20 cellular contexts compared by ENCODE assay signal in the genomic region with DNA sequence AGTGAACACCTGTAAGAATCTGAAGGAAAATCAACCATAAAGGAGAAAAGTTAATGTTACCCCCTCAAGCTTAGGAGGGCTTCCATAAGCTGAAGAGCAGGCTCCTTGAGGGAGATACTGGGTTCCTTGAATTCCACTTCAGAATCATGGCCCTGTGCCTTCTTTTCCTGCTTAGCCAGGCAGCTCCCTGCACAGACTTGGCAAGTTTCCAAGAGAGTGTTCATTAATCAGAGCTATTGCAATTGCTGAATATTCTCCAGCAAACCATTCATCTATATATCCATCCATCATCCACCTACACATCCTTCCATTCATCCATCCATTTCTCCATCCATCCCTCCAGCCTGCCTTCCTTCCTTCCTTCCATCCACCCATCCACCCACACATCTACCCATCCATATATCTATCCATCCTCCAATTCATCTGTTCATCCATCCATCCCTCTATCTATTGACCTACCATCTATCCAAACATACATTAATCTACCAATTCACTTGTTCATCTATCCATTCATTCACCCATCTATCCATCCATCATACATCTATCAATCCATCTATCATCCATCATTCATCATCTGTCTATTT.
DNase-seq lines count a peak whose midpoint lies in the region; FAIRE-seq and TF ChIP-seq lines count a peak whose summit lies in the region.
"Had no signal": no experiment of that assay in that cellular context is flagged by ENCODE, and none has a peak within 500 bp of the region (broad histone marks: within the 10 kb centered on the region; RNA-seq: fewer than 3 reads in every experiment).

No MANE protein-coding gene starts in this region.

- H3K4me1 ChIP-seq in left ventricle myocardium inferior: peaks cover 23% of the 10 kb centered on the region
- H3K4me1 ChIP-seq in small intestine (ENCODE audit: control insufficient read depth in 2 of 2, insufficient read depth in 1 of 2, low read depth in 1 of 2, low read length in 1 of 2): peaks cover 2 to 4% of the 10 kb centered on the region in 2 donors
- peaks cover 0 to 11% of the 10 kb centered on the region in 2 donors for H3K4me1 ChIP-seq in thyroid gland
- H3K4me1 ChIP-seq: A549, SJCRH30 had no signal

- H3K4me3 Mint-ChIP-seq in CD14-positive monocyte: no peak overlapping the region

- H3K27ac ChIP-seq in left ventricle myocardium inferior (replicated peaks): no peak overlapping the region
- no peak overlapping the region for H3K27ac ChIP-seq in small intestine (ENCODE audit: low read depth in 1 of 2, low read length in 1 of 2)
- no peak overlapping the region for H3K27ac ChIP-seq in thyroid gland
- H3K27ac ChIP-seq: A549, RWPE1, SJCRH30 had no signal

- TF ChIP-seq POLR2A in thyroid gland (IDR thresholded peaks at IDR 0.05): no peak

- no peak for FAIRE-seq in small intestine (lab: Jason Lieb, UNC)
- FAIRE-seq: A549, D721Med, G401.6, GM12891, HTR-8/SVneo had no signal

- no peak overlapping the region for H3K27ac Mint-ChIP-seq in CD14-positive monocyte

- peaks cover 0 to 6% (median 0%) of the 10 kb centered on the region in 7 donors for H3K9me3 Mint-ChIP-seq in CD14-positive monocyte

- DNase-seq in NCI-H2029 (lab: John Stamatoyannopoulos, UW) (peak; percentile 34), NCI-H2029 treated with DMSO at 0.1 percent for 48 hours (lab: John Stamatoyannopoulos, UW) (no peak), cardiac septum (ENCODE audit: low spot score) (peak; percentile 9), left ventricle myocardium inferior (no peak), cerebellar cortex (ENCODE audit: low spot score) (peak; percentile 14), small intestine (peak; percentile 54), thyroid gland (no peak), CD14-positive monocyte (ENCODE audit: low spot score) (no peak)
- DNase-seq: KBM-7, NCI-H1048, NCI-H1694 treated with DMSO at 0.1 percent for 48 hours, NCI-H774, SJCRH30, SW 1271 had no signal

- H3K9me3 ChIP-seq in left ventricle myocardium inferior (replicated peaks): no peaks in the 10 kb centered on the region
- no peaks in the 10 kb centered on the region for H3K9me3 ChIP-seq in small intestine (ENCODE audit: control insufficient read depth, low read depth)
- H3K9me3 ChIP-seq in thyroid gland: no peaks in the 10 kb centered on the region
- H3K9me3 ChIP-seq: A549, SJCRH30 had no signal

- H3K4me3 ChIP-seq in left ventricle myocardium inferior: no peak overlapping the region
- H3K4me3 ChIP-seq in small intestine (ENCODE audit: low read depth in 1 of 2, low read length in 2 of 2): no peak overlapping the region
- no peak overlapping the region for H3K4me3 ChIP-seq in thyroid gland (replicated peaks in 1 of 3)
- H3K4me3 ChIP-seq: A549, SJCRH30 had no signal

- H3K36me3 Mint-ChIP-seq in CD14-positive monocyte: no peaks in the 10 kb centered on the region

- H3K36me3 ChIP-seq in left ventricle myocardium inferior (no peaks in the 10 kb centered on the region), small intestine (ENCODE audit: control insufficient read depth in 2 of 2, insufficient read depth in 2 of 2, low read length in 2 of 2) (no peaks in the 10 kb centered on the region), thyroid gland (no peaks in the 10 kb centered on the region)
- H3K36me3 ChIP-seq: SJCRH30 had no signal

- H3K27me3 Mint-ChIP-seq in CD14-positive monocyte (ENCODE audit: low read depth in 3 of 3): peaks cover 0 to 4% (median 2%) of the 10 kb centered on the region in 3 donors

- H3K27me3 ChIP-seq in left ventricle myocardium inferior (ENCODE audit: low read depth) (peaks cover 71% of the 10 kb centered on the region), small intestine (ENCODE audit: control insufficient read depth in 2 of 2, insufficient read depth in 2 of 2, low read length in 2 of 2) (no peaks in the 10 kb centered on the region), thyroid gland (no peaks in the 10 kb centered on the region)

- H3K4me1 Mint-ChIP-seq in CD14-positive monocyte: no peaks in the 10 kb centered on the region

- intact Hi-C loops in cardiac septum (cut with DNase I): no loop called here
- intact Hi-C loops in left ventricle myocardium inferior (cut with micrococcal nuclease): no loop called here
- intact Hi-C loops in thyroid gland (cut with DNase I): no loop called here
- intact Hi-C loops in CD14-positive monocyte (cut with micrococcal nuclease): no loop called here

- no peak for TF ChIP-seq CTCF in left ventricle myocardium inferior (IDR thresholded peaks at IDR 0.05; ENCODE audit: borderline replicate concordance)
- no peak for TF ChIP-seq CTCF in thyroid gland (IDR thresholded peaks at IDR 0.05)
- no peak for TF ChIP-seq CTCF in CD14-positive monocyte (IDR thresholded peaks at IDR 0.05)

Comparison
In these comparisons a context has a peak if more than half of its experiments do, and no peak if none do; other contexts are left out.
1. DNase-seq: peak in NCI-H2029 (single experiment), cardiac septum (single experiment), cerebellar cortex (single experiment) and small intestine (single experiment); none in NCI-H2029 treated with DMSO at 0.1 percent for 48 hours (single experiment), left ventricle myocardium inferior (single experiment), thyroid gland (0 of 2) and CD14-positive monocyte (single experiment).